In genomic region chr1:2591581-2592261, GRCh38 we compare ENCODE assay signal across 29 cellular contexts. TPM values are rescaled to one million over a fixed set of nuclear protein-coding genes. Genes with fewer than 3 reads are reported as not detected.
DNase-seq lines count a peak whose midpoint lies in the region; ATAC-seq and TF ChIP-seq lines count a peak whose summit lies in the region.
"Had no signal": no experiment of that assay in that cellular context is flagged by ENCODE, and none has a peak within 500 bp of the region (broad histone marks: within the 10 kb centered on the region; RNA-seq: fewer than 3 reads in every experiment).

No MANE protein-coding gene starts in this region.

- peak; percentile 57 for DNase-seq in activated effector memory CD4-positive, alpha-beta T cell treated with anti-CD3 and anti-CD28 coated beads, Interleukin-2, amount 50 U/mL, for 16 hours
- DNase-seq in activated effector memory CD4-positive, alpha-beta T cell treated with Interleukin-2 at 50 U/mL for 16 hours = no peak
- peak; percentile 4 for DNase-seq in WTC11 (ENCODE audit: low spot score)
- DNase-seq in naive thymus-derived CD8-positive, alpha-beta T cell = peak in 1 of 10 donors; percentile 42
- no peak for DNase-seq in GDM1 (lab: John Stamatoyannopoulos, UW)
- DNase-seq in HuH-7 (ENCODE audit: low spot score) = no peak
- DNase-seq: activated CD4-positive, alpha-beta T cell treated with anti-CD3 and anti-CD28 coated beads for 1 hour; activated CD8-positive, alpha-beta memory T cell treated with anti-CD3 and anti-CD28 coated beads for 24 hours; activated T-cell treated with anti-CD3 and anti-CD28 coated beads, Interleukin-2, amount 50 U/mL, for 48 hours; central memory CD4-positive, alpha-beta T cell; dermis blood vessel endothelial cell; DMS79; foreskin keratinocyte; GF-D8; HCEC 1CT; heart left ventricle; naive B cell; NCI-H1105; NCI-H1930 had no signal

- H3K4me3 Mint-ChIP-seq in WTC11 = no peak overlapping the region
- H3K4me3 Mint-ChIP-seq in naive thymus-derived CD8-positive, alpha-beta T cell = peak overlapping the region in 7 of 10 donors; percentile 6 to 57 (median 51)
- H3K4me3 Mint-ChIP-seq: type B pancreatic cell had no signal

- H3K27ac Mint-ChIP-seq in WTC11 = no peak overlapping the region
- H3K27ac Mint-ChIP-seq in naive thymus-derived CD8-positive, alpha-beta T cell = peak overlapping the region in 3 of 10 donors; percentile 15 to 53 (median 46)
- H3K27ac Mint-ChIP-seq: type B pancreatic cell had no signal

- no peaks in the 10 kb centered on the region for H3K4me1 Mint-ChIP-seq in WTC11
- H3K4me1 Mint-ChIP-seq in naive thymus-derived CD8-positive, alpha-beta T cell = peaks cover 0 to 22% (median 13%) of the 10 kb centered on the region in 4 donors

- POLR2A ChIA-PET in WTC11 (lab: Charles Lee) = no interaction called here
- POLR2A ChIA-PET in naive thymus-derived CD8-positive, alpha-beta T cell (lab: Charles Lee) = interaction anchor here (1.0 kb wide), 1 partner anchor 43 kb away, joined by 3 read pairs; no protein-coding TSS in a partner anchor

- H3K27me3 Mint-ChIP-seq in WTC11 (ENCODE audit: low read depth) = peaks cover 6% of the 10 kb centered on the region
- H3K27me3 Mint-ChIP-seq in naive thymus-derived CD8-positive, alpha-beta T cell = peaks cover 0 to 1% (median 0%) of the 10 kb centered on the region in 5 donors
- H3K27me3 Mint-ChIP-seq: type B pancreatic cell had no signal

- CTCF ChIA-PET in WTC11 (lab: Charles Lee) = no interaction called here

- no peak for TF ChIP-seq CTCF in C4-2B (conservative IDR thresholded peaks at IDR 0.05)
- no peak for TF ChIP-seq CTCF in WTC11 (IDR thresholded peaks at IDR 0.05)

- H3K9me3 Mint-ChIP-seq in WTC11 = peaks cover 12% of the 10 kb centered on the region
- H3K9me3 Mint-ChIP-seq in naive thymus-derived CD8-positive, alpha-beta T cell = no peaks in the 10 kb centered on the region
- H3K9me3 Mint-ChIP-seq: activated naive CD4-positive, alpha-beta T cell treated with anti-CD3 and anti-CD28 coated beads, Interleukin-2, amount 50 U/mL, for 72 hours; naive B cell; type B pancreatic cell had no signal

- H3K36me3 Mint-ChIP-seq in WTC11 = peaks cover 15% of the 10 kb centered on the region
- peaks cover 0 to 11% (median 3%) of the 10 kb centered on the region in 3 donors for H3K36me3 Mint-ChIP-seq in naive thymus-derived CD8-positive, alpha-beta T cell
- H3K36me3 Mint-ChIP-seq: activated naive CD4-positive, alpha-beta T cell treated with anti-CD3 and anti-CD28 coated beads, Interleukin-2, amount 50 U/mL, for 72 hours; naive B cell; type B pancreatic cell had no signal

- peak overlapping the region; percentile 76 for H3K27ac ChIP-seq in C4-2B
- H3K27ac ChIP-seq: esophagus muscularis mucosa, foreskin keratinocyte, heart left ventricle, SJSA1 had no signal

- ATAC-seq in WTC11 (no peak), GM21576 (IDR thresholded peaks at IDR 0.05; ENCODE audit: unreplicated experiment) (no peak)
- ATAC-seq in naive thymus-derived CD8-positive, alpha-beta T cell = no peak
- ATAC-seq: activated naive CD4-positive, alpha-beta T cell treated with anti-CD3 and anti-CD28 coated beads, Interleukin-2, amount 50 U/mL, for 72 hours; heart left ventricle; K562; Panc1 had no signal

TF ChIP-seq in WTC11, 78 proteins besides CTCF, POLR2A, EP300 and RAD21 (continues in another document):
- TF ChIP-seq ZNF532 (CRISPR knock-in tag; IDR thresholded peaks at IDR 0.05; ENCODE audit: borderline replicate concordance) = no peak
- TF ChIP-seq EMX1 (CRISPR knock-in tag; IDR thresholded peaks at IDR 0.05) = no peak
- no peak for TF ChIP-seq ZBTB21 (CRISPR knock-in tag; IDR thresholded peaks at IDR 0.05; ENCODE audit: borderline replicate concordance)
- TF ChIP-seq AFF4 (CRISPR knock-in tag; IDR thresholded peaks at IDR 0.05; ENCODE audit: borderline replicate concordance) = no peak
- no peak for TF ChIP-seq ZBTB43 (CRISPR knock-in tag; IDR thresholded peaks at IDR 0.05)
- no peak for TF ChIP-seq RORB (CRISPR knock-in tag; IDR thresholded peaks at IDR 0.05)
- TF ChIP-seq ESRRA (CRISPR knock-in tag; IDR thresholded peaks at IDR 0.05; ENCODE audit: borderline replicate concordance) = no peak
- TF ChIP-seq ATF3 (CRISPR knock-in tag; conservative IDR thresholded peaks at IDR 0.05) = no peak

RNA-seq across cellular contexts. Expression of gene PRXL2B, which starts 5.1 kb away (rescaled TPM):
- 47.8 to 51.1 TPM (median 50.3 TPM) in 3 replicates for total RNA-seq in WTC11 (2021)
- total RNA-seq in naive thymus-derived CD8-positive, alpha-beta T cell = 10 to 100 TPM; 39.6 to 45.4 TPM
- 10 to 100 TPM; 20.6 to 37.5 (median 27.4) TPM for polyA plus RNA-seq in naive thymus-derived CD8-positive, alpha-beta T cell

RNA-seq across cellular contexts. Expression of gene TNFRSF14, which starts 35.5 kb away (rescaled TPM):
- 0.73 to 1.1 TPM (median 0.87 TPM) in 3 replicates for total RNA-seq in WTC11 (2021)
- total RNA-seq in naive thymus-derived CD8-positive, alpha-beta T cell = 100 to 1,000 TPM; 187 to 190 TPM
- 10 to 100 TPM; 45.8 to 61.6 (median 48.9) TPM for polyA plus RNA-seq in naive thymus-derived CD8-positive, alpha-beta T cell

RNA-seq across cellular contexts. Expression of gene MMEL1, which starts 41.1 kb away (rescaled TPM):
- 0.55 to 0.64 TPM in 2 of 3 replicates, not detected in the other for total RNA-seq in WTC11 (2021)
- total RNA-seq in naive thymus-derived CD8-positive, alpha-beta T cell = 1 to 10 TPM; 2.5 to 3.3 TPM
- polyA plus RNA-seq in naive thymus-derived CD8-positive, alpha-beta T cell = 10 to 100 TPM in 1 of 3 donors, 1 to 10 TPM in 2; 6.0 to 18.9 (median 9.6) TPM
- total RNA-seq: A673, foreskin keratinocyte, K562, MCF 10A, SJSA1 had no signal
- polyA plus RNA-seq: K562 had no signal

Comparison
In these comparisons a context has a peak if more than half of its experiments do, and no peak if none do; other contexts are left out.
1. DNase-seq: peak in activated effector memory CD4-positive, alpha-beta T cell treated with anti-CD3 and anti-CD28 coated beads, Interleukin-2, amount 50 U/mL, for 16 hours (single experiment) and WTC11 (single experiment); none in activated effector memory CD4-positive, alpha-beta T cell treated with Interleukin-2 at 50 U/mL for 16 hours (single experiment), GDM1 (single experiment) and HuH-7 (single experiment).
2. RNA of gene TNFRSF14, which starts 35.5 kb away (total RNA-seq): 187 to 190 TPM in naive thymus-derived CD8-positive, alpha-beta T cell; 0.73 to 1.1 TPM in WTC11; every median in the first group is over 10 times any median in the second.